In the genomic region with DNA sequence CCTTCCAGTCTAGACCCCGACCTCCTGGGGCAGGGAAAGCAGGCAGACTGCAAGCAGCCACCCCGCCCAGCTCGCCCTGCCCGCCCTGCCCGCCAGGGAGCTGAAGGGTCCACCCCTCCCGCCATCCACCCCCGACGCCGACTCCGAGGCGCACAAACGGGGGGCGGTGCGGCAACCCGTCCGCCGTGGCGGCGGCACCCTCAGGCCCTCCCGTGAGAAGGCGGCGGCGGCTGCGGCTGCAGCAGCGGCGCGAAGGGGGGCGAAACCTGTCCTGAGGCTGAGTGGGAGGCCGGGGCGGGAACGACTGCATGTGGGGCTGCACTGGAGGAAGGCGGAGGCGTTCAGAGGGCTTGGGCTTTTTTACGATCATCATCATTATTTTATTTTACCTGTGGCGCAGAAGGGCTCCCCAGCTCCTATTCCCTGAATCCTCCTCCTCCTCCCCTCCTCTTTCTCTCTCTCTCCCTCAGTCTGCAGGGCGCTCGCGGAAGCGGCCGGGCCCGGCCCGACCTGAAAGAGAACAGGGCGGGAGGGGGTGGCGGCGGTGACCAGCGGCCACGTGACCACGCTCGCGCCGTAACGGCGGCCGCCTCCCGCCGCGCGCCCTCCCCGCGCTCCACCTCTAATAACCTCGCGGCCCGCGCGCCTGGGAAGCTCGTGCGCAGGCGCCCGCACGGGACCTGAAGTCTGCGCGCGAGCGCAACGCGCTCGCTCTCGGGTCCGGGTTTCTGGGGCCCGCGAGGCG, we compare ENCODE assay signal across 8 cellular contexts. TPM values are rescaled to one million over a fixed set of nuclear protein-coding genes. Genes with fewer than 3 reads are reported as not detected.
DNase-seq lines count a peak whose midpoint lies in the region; ATAC-seq and TF ChIP-seq lines count a peak whose summit lies in the region.

A gene with protein sequence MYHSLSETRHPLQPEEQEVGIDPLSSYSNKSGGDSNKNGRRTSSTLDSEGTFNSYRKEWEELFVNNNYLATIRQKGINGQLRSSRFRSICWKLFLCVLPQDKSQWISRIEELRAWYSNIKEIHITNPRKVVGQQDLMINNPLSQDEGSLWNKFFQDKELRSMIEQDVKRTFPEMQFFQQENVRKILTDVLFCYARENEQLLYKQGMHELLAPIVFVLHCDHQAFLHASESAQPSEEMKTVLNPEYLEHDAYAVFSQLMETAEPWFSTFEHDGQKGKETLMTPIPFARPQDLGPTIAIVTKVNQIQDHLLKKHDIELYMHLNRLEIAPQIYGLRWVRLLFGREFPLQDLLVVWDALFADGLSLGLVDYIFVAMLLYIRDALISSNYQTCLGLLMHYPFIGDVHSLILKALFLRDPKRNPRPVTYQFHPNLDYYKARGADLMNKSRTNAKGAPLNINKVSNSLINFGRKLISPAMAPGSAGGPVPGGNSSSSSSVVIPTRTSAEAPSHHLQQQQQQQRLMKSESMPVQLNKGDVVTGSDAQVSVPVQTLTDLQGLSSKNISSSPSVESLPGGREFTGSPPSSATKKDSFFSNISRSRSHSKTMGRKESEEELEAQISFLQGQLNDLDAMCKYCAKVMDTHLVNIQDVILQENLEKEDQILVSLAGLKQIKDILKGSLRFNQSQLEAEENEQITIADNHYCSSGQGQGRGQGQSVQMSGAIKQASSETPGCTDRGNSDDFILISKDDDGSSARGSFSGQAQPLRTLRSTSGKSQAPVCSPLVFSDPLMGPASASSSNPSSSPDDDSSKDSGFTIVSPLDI (minus strand): TSS at position 540 of the 745 bp plus-strand sequence. CDS start 234,061 bp downstream, outside the sequence.

- no peak within 1 kb of the TSS for H4K91ac ChIP-seq in neuronal stem cell (ENCODE audit: low read depth, low read length, poor library complexity)

- peak within 1 kb of the TSS; percentile 97 for H2BK5ac ChIP-seq in neuronal stem cell (ENCODE audit: low read length)

- peak within 1 kb of the TSS; percentile 80 for H3K27ac ChIP-seq in foreskin keratinocyte
- H3K27ac ChIP-seq in neuronal stem cell (replicated peaks; ENCODE audit: low read length): peak within 1 kb of the TSS; percentile 99

- peak; percentile 36 for ATAC-seq in foreskin keratinocyte

- no peak within 1 kb of the TSS for H4K8ac ChIP-seq in neuronal stem cell (ENCODE audit: low read depth, low read length)

- H3K4me2 ChIP-seq in neuronal stem cell (ENCODE audit: insufficient read depth, low read length, poor library complexity, severe bottlenecking): peak within 1 kb of the TSS; percentile 78

- H3K9ac ChIP-seq in neuronal stem cell (ENCODE audit: low read depth, low read length, poor library complexity): peak within 1 kb of the TSS; percentile 99

- H3K79me1 ChIP-seq in neuronal stem cell (ENCODE audit: low read depth, low read length): peaks cover 2% of the 10 kb centered on the region

- TF ChIP-seq CTCF in LNCaP clone FGC (IDR thresholded peaks at IDR 0.05; ENCODE audit: control insufficient read depth, extremely low read depth, insufficient read depth): no peak
- TF ChIP-seq CTCF in foreskin keratinocyte (conservative IDR thresholded peaks at IDR 0.05): no peak
- no peak for TF ChIP-seq CTCF in subcutaneous adipose tissue (IDR thresholded peaks at IDR 0.05; ENCODE audit: low read depth)

- H3K14ac ChIP-seq in neuronal stem cell (ENCODE audit: low read length): peak within 1 kb of the TSS; percentile 63

- H3K4me3 ChIP-seq in LNCaP clone FGC (ENCODE audit: low read depth, low read length) (peak within 1 kb of the TSS; percentile 74), neuronal stem cell (ENCODE audit: low read length in 2 of 2) (peak within 1 kb of the TSS; percentile 59 to 91)

- WGBS in neuronal stem cell (ENCODE audit: extremely low coverage in 2 of 2, insufficient read length in 2 of 2, insufficient replicate concordance in 1 of 2), 2 donors: no CpG with 5 or more reads among the region's 82 CpGs

- H2BK120ac ChIP-seq in neuronal stem cell (ENCODE audit: low read depth, low read length): no peak within 1 kb of the TSS

- peak within 1 kb of the TSS; percentile 82 for H2BK12ac ChIP-seq in neuronal stem cell (ENCODE audit: low read length)

- peak within 1 kb of the TSS; percentile 98 for H3K23ac ChIP-seq in neuronal stem cell (ENCODE audit: low read depth, low read length, poor library complexity)

- peak within 1 kb of the TSS; percentile 98 for H2BK15ac ChIP-seq in neuronal stem cell (ENCODE audit: low read length)

- H2AFZ ChIP-seq in neuronal stem cell (ENCODE audit: low read length): peak within 1 kb of the TSS; percentile 88

- peak within 1 kb of the TSS; percentile 73 for H2AK5ac ChIP-seq in neuronal stem cell (ENCODE audit: low read depth, low read length)

- H3K18ac ChIP-seq in neuronal stem cell (ENCODE audit: low read length): peak within 1 kb of the TSS; percentile 99

- H3K4me1 ChIP-seq in foreskin keratinocyte (peaks cover 23% of the 10 kb centered on the region), neuronal stem cell (ENCODE audit: control insufficient read depth in 2 of 2, insufficient read depth in 1 of 2, low read depth in 1 of 2, low read length in 2 of 2) (peaks cover 5 to 6% of the 10 kb centered on the region in 2 donors)

- peaks cover 0 to 2% of the 10 kb centered on the region in 2 donors for H3K36me3 ChIP-seq in neuronal stem cell (replicated peaks in 1 of 2; ENCODE audit: control insufficient read depth in 2 of 2, insufficient read depth in 2 of 2, low read length in 2 of 2)

- H3K9me3 ChIP-seq in neuronal stem cell (replicated peaks in 1 of 2; ENCODE audit: control insufficient read depth in 2 of 2, insufficient read depth in 1 of 2, low read depth in 1 of 2, low read length in 2 of 2): no peaks in the 10 kb centered on the region

- H3K27me3 ChIP-seq in foreskin keratinocyte (no peaks in the 10 kb centered on the region), neuronal stem cell (ENCODE audit: control insufficient read depth in 3 of 3, insufficient read depth in 3 of 3, low read depth in 1 of 3, low read length in 3 of 3) (no peaks in the 10 kb centered on the region)

- H3K4ac ChIP-seq in neuronal stem cell (ENCODE audit: low read length): peak within 1 kb of the TSS; percentile 55

- DNase-seq in EL (peak; percentile 98), GOT3 (lab: John Stamatoyannopoulos, UW) (peak; percentile 93), LNCaP clone FGC (ENCODE audit: low read depth) (peak; percentile 91), SIG-M5 (lab: John Stamatoyannopoulos, UW) (peak; percentile 93), activated gamma-delta T cell (lab: John Stamatoyannopoulos, UW) (peak; percentile 86), foreskin keratinocyte (peak; percentile 94 to 96), neuronal stem cell (ENCODE audit: low spot score) (peak; percentile 94)

RNA-seq across cellular contexts. Expression of the gene that starts here (rescaled TPM):
- total RNA-seq in foreskin keratinocyte: 43.8 and 46.3 TPM in 2 replicates
- 6.5 and 7.5 TPM in 2 replicates for polyA plus RNA-seq in foreskin keratinocyte
- 24.5 TPM for polyA plus RNA-seq in neuronal stem cell (2013, experiment 1 of 2)
- 26.3 TPM for polyA plus RNA-seq in neuronal stem cell (2013, experiment 2 of 2)
- 10 to 100 TPM; 76.3 to 91.1 (median 81.3) TPM for total RNA-seq in subcutaneous adipose tissue

Comparison
In these comparisons a context has a peak if more than half of its experiments do, and no peak if none do; other contexts are left out.
1. Peak in every context shown above with its lines: DNase-seq, ATAC-seq, H3K4me3 ChIP-seq and H3K27ac ChIP-seq.